ENCODE assay signal across 25 cellular contexts in genomic region chr11:69882270-69882608, GRCh38.
"Had no signal": no experiment of that assay in that cellular context is flagged by ENCODE, and none has a peak within 500 bp of the region (broad histone marks: within the 10 kb centered on the region; RNA-seq: fewer than 3 reads in every experiment).

No MANE protein-coding gene starts in this region.

- FAIRE-seq: colon, kidney, urothelium cell line had no signal

- H3K27me3 ChIP-seq: neutrophil, right atrium auricular region, transverse colon had no signal

- DNase-seq: effector memory CD8-positive, alpha-beta T cell; esophagus squamous epithelium; foreskin fibroblast; mesenchymal stem cell; midbrain; sigmoid colon; stimulated activated CD4-positive, alpha-beta T cell treated with anti-CD3 and anti-CD28 coated beads, Interleukin-2, amount 100 ng/mL, for 24 hours; stimulated activated CD4-positive, alpha-beta T cell treated with anti-CD3 and anti-CD28 coated beads, Interleukin-4, amount 100 ng/mL, for 4 hours; stimulated activated naive CD4-positive, alpha-beta T cell; stomach; substantia nigra; transverse colon had no signal

- H3K36me3 ChIP-seq: esophagus squamous epithelium, gastroesophageal sphincter, left ventricle myocardium inferior, neutrophil, right atrium auricular region, sigmoid colon, stomach, thoracic aorta, transverse colon had no signal

- H3K9me3 Mint-ChIP-seq: dendritic cell treated with granulocyte-macrophage colony-stimulating factor and Interleukin-4, amounts not matched to agents 40 ng/mL and 50 ng/mL, for 4 days; effector memory CD8-positive, alpha-beta T cell; nephron progenitor cell had no signal

- H3K4me1 ChIP-seq: esophagus squamous epithelium, gastroesophageal sphincter, left ventricle myocardium inferior, right atrium auricular region, sigmoid colon, stomach, transverse colon had no signal

- H3K4me3 Mint-ChIP-seq: dendritic cell treated with granulocyte-macrophage colony-stimulating factor and Interleukin-4, amounts not matched to agents 40 ng/mL and 50 ng/mL, for 4 days; effector memory CD8-positive, alpha-beta T cell; nephron progenitor cell had no signal

- H3K9me3 ChIP-seq: esophagus squamous epithelium, gastroesophageal sphincter, left ventricle myocardium inferior, neutrophil, right atrium auricular region, sigmoid colon, stomach, thoracic aorta, transverse colon had no signal

- ATAC-seq: effector memory CD8-positive, alpha-beta T cell; gastroesophageal sphincter; left cardiac atrium had no signal

- H3K4me3 ChIP-seq: esophagus squamous epithelium, gastroesophageal sphincter, left ventricle myocardium inferior, lung, right atrium auricular region, sigmoid colon, skin epidermis, stomach, thoracic aorta, transverse colon had no signal

- H3K27ac Mint-ChIP-seq: dendritic cell treated with granulocyte-macrophage colony-stimulating factor and Interleukin-4, amounts not matched to agents 40 ng/mL and 50 ng/mL, for 4 days; nephron progenitor cell had no signal

- H3K27ac ChIP-seq: esophagus squamous epithelium, gastroesophageal sphincter, left ventricle myocardium inferior, neutrophil, right atrium auricular region, sigmoid colon, skin epidermis, stomach, thoracic aorta, transverse colon had no signal
